1 cellular context compared by ENCODE assay signal in the genomic region with DNA sequence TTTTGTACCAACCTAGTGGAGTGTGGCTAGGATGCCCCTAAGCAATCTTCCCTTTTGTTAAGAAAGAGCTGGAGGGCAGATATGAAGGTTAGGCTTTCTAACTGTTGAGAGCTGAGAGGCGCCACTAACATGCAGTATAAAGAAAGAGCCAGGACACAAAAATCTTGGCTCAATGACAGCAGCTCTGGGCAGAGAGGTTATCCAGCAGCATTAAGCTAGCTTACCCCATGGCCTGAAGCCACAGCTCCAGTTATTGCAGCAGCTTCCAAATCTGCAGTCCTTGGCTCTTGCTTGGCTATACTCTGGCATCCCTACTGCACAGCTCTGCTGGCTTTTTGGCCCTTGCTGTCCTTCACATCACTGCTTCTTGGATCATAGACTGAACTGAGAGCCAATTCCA.
TF ChIP-seq lines count a peak whose summit lies in the region.

No MANE protein-coding gene starts in this region.

TF ChIP-seq in GM23338, 12 proteins besides CTCF, POLR2A, EP300 and RAD21 (continued from another document):
- TF ChIP-seq, protein P1, sequence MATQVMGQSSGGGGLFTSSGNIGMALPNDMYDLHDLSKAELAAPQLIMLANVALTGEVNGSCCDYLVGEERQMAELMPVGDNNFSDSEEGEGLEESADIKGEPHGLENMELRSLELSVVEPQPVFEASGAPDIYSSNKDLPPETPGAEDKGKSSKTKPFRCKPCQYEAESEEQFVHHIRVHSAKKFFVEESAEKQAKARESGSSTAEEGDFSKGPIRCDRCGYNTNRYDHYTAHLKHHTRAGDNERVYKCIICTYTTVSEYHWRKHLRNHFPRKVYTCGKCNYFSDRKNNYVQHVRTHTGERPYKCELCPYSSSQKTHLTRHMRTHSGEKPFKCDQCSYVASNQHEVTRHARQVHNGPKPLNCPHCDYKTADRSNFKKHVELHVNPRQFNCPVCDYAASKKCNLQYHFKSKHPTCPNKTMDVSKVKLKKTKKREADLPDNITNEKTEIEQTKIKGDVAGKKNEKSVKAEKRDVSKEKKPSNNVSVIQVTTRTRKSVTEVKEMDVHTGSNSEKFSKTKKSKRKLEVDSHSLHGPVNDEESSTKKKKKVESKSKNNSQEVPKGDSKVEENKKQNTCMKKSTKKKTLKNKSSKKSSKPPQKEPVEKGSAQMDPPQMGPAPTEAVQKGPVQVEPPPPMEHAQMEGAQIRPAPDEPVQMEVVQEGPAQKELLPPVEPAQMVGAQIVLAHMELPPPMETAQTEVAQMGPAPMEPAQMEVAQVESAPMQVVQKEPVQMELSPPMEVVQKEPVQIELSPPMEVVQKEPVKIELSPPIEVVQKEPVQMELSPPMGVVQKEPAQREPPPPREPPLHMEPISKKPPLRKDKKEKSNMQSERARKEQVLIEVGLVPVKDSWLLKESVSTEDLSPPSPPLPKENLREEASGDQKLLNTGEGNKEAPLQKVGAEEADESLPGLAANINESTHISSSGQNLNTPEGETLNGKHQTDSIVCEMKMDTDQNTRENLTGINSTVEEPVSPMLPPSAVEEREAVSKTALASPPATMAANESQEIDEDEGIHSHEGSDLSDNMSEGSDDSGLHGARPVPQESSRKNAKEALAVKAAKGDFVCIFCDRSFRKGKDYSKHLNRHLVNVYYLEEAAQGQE (IDR thresholded peaks at IDR 0.05; ENCODE audit: unreplicated experiment), result no peak
- TF ChIP-seq, protein P2, sequence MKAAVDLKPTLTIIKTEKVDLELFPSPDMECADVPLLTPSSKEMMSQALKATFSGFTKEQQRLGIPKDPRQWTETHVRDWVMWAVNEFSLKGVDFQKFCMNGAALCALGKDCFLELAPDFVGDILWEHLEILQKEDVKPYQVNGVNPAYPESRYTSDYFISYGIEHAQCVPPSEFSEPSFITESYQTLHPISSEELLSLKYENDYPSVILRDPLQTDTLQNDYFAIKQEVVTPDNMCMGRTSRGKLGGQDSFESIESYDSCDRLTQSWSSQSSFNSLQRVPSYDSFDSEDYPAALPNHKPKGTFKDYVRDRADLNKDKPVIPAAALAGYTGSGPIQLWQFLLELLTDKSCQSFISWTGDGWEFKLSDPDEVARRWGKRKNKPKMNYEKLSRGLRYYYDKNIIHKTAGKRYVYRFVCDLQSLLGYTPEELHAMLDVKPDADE (IDR thresholded peaks at IDR 0.05), result no peak
- TF ChIP-seq NANOG (IDR thresholded peaks at IDR 0.05; ENCODE audit: borderline replicate concordance) (no peak), CREB1 (CRISPR knock-in tag; IDR thresholded peaks at IDR 0.05; ENCODE audit: low read depth) (no peak), STAT1 (IDR thresholded peaks at IDR 0.05; ENCODE audit: unreplicated experiment) (no peak), POLR2AphosphoS5 (IDR thresholded peaks at IDR 0.05; ENCODE audit: low read depth) (no peak)
